In the genomic region with DNA sequence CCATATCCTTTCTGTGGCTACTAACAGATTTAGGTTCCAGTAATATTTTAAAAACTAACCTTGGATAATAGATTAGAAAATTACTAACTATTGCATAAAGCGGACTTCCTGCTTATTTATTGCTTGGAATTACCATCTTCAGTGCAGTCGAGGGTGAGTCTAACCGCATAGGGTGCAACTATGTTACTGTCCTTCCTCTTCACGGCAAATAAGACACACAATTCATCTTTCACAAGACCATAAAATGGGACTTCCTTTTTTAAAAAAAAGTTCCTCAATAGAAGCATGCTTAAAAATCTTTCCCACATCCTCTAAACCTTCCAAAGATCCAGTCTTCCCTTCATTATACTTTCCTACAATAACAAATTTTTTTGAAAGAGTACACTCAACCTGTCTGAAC, we compare ENCODE assay signal across 8 cellular contexts. TPM values are rescaled to one million over a fixed set of nuclear protein-coding genes. Genes with fewer than 3 reads are reported as not detected.
DNase-seq lines count a peak whose midpoint lies in the region; ATAC-seq and TF ChIP-seq lines count a peak whose summit lies in the region.

No MANE protein-coding gene starts in this region.

- no peaks in the 10 kb centered on the region for H4K20me1 ChIP-seq in neural cell (ENCODE audit: insufficient read depth)

- peaks cover 3% of the 10 kb centered on the region for H3F3A ChIP-seq in neural cell (ENCODE audit: insufficient read depth, low read length, poor library complexity, severe bottlenecking)

- peak overlapping the region; percentile 78 for H3K4me3 Mint-ChIP-seq in activated CD8-positive, alpha-beta T cell treated with anti-CD3 and anti-CD28 coated beads, Interleukin-2, amount 10 ng/mL, durations not matched to agents 7 days and 5 days

- H3K36me3 Mint-ChIP-seq in activated CD8-positive, alpha-beta T cell treated with anti-CD3 and anti-CD28 coated beads, Interleukin-2, amount 10 ng/mL, durations not matched to agents 7 days and 5 days (ENCODE audit: low read depth): peaks cover 70% of the 10 kb centered on the region

- no peak overlapping the region for H2AFZ ChIP-seq in neural cell (ENCODE audit: low read depth, low read length)

- H3K4me3 ChIP-seq in MG63: peak overlapping the region; percentile 75
- peak overlapping the region; percentile 90 for H3K4me3 ChIP-seq in neural cell (ENCODE audit: low read length)
- no peak overlapping the region for H3K4me3 ChIP-seq in H7 (ENCODE audit: insufficient read depth, low read depth, low read length)

- H3K27ac Mint-ChIP-seq in activated CD8-positive, alpha-beta T cell treated with anti-CD3 and anti-CD28 coated beads, Interleukin-2, amount 10 ng/mL, durations not matched to agents 7 days and 5 days: peak overlapping the region; percentile 67

- peaks cover 27% of the 10 kb centered on the region for H3K9me3 Mint-ChIP-seq in activated CD8-positive, alpha-beta T cell treated with anti-CD3 and anti-CD28 coated beads, Interleukin-2, amount 10 ng/mL, durations not matched to agents 7 days and 5 days (ENCODE audit: insufficient read depth)

- H3K27me3 Mint-ChIP-seq in activated CD8-positive, alpha-beta T cell treated with anti-CD3 and anti-CD28 coated beads, Interleukin-2, amount 10 ng/mL, durations not matched to agents 7 days and 5 days (ENCODE audit: low read depth): no peaks in the 10 kb centered on the region

- no peak overlapping the region for H3K27ac ChIP-seq in neural cell (ENCODE audit: low read length)

- H3K9ac ChIP-seq in neural cell (ENCODE audit: low read length): no peak overlapping the region

- peak; percentile 97 for DNase-seq in GF-D8 (lab: John Stamatoyannopoulos, UW)
- DNase-seq in MG63: no peak
- no peak for DNase-seq in activated CD8-positive, alpha-beta T cell treated with anti-CD3 and anti-CD28 coated beads, Interleukin-2, amount 10 ng/mL, durations not matched to agents 7 days and 5 days
- no peak for DNase-seq in NCI-H1694 treated with DMSO at 0.1 percent for 48 hours (lab: John Stamatoyannopoulos, UW)
- DNase-seq in H7: no peak

- TF ChIP-seq RAD21 in neural cell (conservative IDR thresholded peaks at IDR 0.05): no peak

- TF ChIP-seq CTCF in neural cell (IDR thresholded peaks at IDR 0.05; ENCODE audit: poor library complexity, severe bottlenecking): no peak

- H3K36me3 ChIP-seq in MG63 (peaks cover 25% of the 10 kb centered on the region), neural cell (ENCODE audit: insufficient read depth, low read length) (peaks cover 7% of the 10 kb centered on the region), H7 (replicated peaks; ENCODE audit: control insufficient read depth, insufficient read depth, low read length) (no peaks in the 10 kb centered on the region)

- H3K27me3 ChIP-seq in MG63 (no peaks in the 10 kb centered on the region), neural cell (ENCODE audit: insufficient read depth, low read depth, low read length) (no peaks in the 10 kb centered on the region), H7 (ENCODE audit: control insufficient read depth, insufficient read depth, low read length) (no peaks in the 10 kb centered on the region)

- H3K4me2 ChIP-seq in neural cell (ENCODE audit: low read length): no peak overlapping the region

- no peaks in the 10 kb centered on the region for H3K9me2 ChIP-seq in neural cell (ENCODE audit: insufficient read depth, low read length)

- POLR2A ChIA-PET in activated CD8-positive, alpha-beta T cell treated with anti-CD3 and anti-CD28 coated beads, Interleukin-2, amount 10 ng/mL, durations not matched to agents 7 days and 5 days (lab: Charles Lee): no interaction called here

- no peak for ATAC-seq in activated CD8-positive, alpha-beta T cell treated with anti-CD3 and anti-CD28 coated beads, Interleukin-2, amount 10 ng/mL, durations not matched to agents 7 days and 5 days
- no peak for ATAC-seq in GM21526 (IDR thresholded peaks at IDR 0.05; ENCODE audit: low FRiP score, unreplicated experiment)
- no peak for ATAC-seq in GM21390 (IDR thresholded peaks at IDR 0.05; ENCODE audit: unreplicated experiment)

- H3K79me2 ChIP-seq in neural cell (replicated peaks; ENCODE audit: insufficient read depth, low read length): peaks cover 34% of the 10 kb centered on the region

- no peak for TF ChIP-seq EP300 in neural cell (conservative IDR thresholded peaks at IDR 0.05; ENCODE audit: poor library complexity, severe bottlenecking)

- CTCF ChIA-PET in activated CD8-positive, alpha-beta T cell treated with anti-CD3 and anti-CD28 coated beads, Interleukin-2, amount 10 ng/mL, durations not matched to agents 7 days and 5 days (lab: Charles Lee): no interaction called here

- no peaks in the 10 kb centered on the region; the same call in 1 of the 2 replicates for H3K9me3 ChIP-seq in MG63
- H3K9me3 ChIP-seq in neural cell (ENCODE audit: low read length): peaks cover 10% of the 10 kb centered on the region

- peaks cover 46% of the 10 kb centered on the region for H3K4me1 Mint-ChIP-seq in activated CD8-positive, alpha-beta T cell treated with anti-CD3 and anti-CD28 coated beads, Interleukin-2, amount 10 ng/mL, durations not matched to agents 7 days and 5 days (ENCODE audit: low read depth)

TF ChIP-seq in neural cell, 6 proteins besides CTCF, POLR2A, EP300 and RAD21:
- TF ChIP-seq REST (IDR thresholded peaks at IDR 0.05; ENCODE audit: borderline replicate concordance) (no peak), MXI1 (conservative IDR thresholded peaks at IDR 0.05; ENCODE audit: poor library complexity, severe bottlenecking) (no peak), SMC3 (conservative IDR thresholded peaks at IDR 0.05; ENCODE audit: poor library complexity) (no peak), POLR2AphosphoS5 (IDR thresholded peaks at IDR 0.05) (no peak), TAF1 (IDR thresholded peaks at IDR 0.05; ENCODE audit: low read depth) (no peak), EZH2 (IDR thresholded peaks at IDR 0.05; ENCODE audit: borderline replicate concordance, insufficient read depth, low read length, poor library complexity, severe bottlenecking) (no peak)

RNA-seq across cellular contexts. Expression of gene SLC25A40, which starts 2.1 kb away (rescaled TPM):
- total RNA-seq in MG63 (2014; rRNA removed; shearing (Covaris generic); ENCODE audit: low replicate concordance): 4.0 and 15.3 TPM in 2 replicates
- total RNA-seq in activated CD8-positive, alpha-beta T cell treated with anti-CD3 and anti-CD28 coated beads, Interleukin-2, amount 10 ng/mL, durations not matched to agents 7 days and 5 days: 10 to 100 TPM; 49.1 to 52.4 TPM
- polyA plus RNA-seq in neural cell: 20.1 and 61.6 TPM in 2 replicates
- polyA minus RNA-seq in neural cell: 24.3 and 31.6 TPM in 2 replicates
- total RNA-seq in H7 (2014; rRNA removed; shearing (Covaris generic)): 10.7 and 18.8 TPM in 2 replicates

RNA-seq across cellular contexts. Expression of gene DBF4, which starts 2.2 kb away (rescaled TPM):
- 20.5 and 20.9 TPM in 2 replicates for total RNA-seq in MG63 (2014; rRNA removed; shearing (Covaris generic); ENCODE audit: low replicate concordance)
- total RNA-seq in activated CD8-positive, alpha-beta T cell treated with anti-CD3 and anti-CD28 coated beads, Interleukin-2, amount 10 ng/mL, durations not matched to agents 7 days and 5 days: 10 to 100 TPM; 82.6 to 85.9 TPM
- 13.0 and 14.9 TPM in 2 replicates for polyA plus RNA-seq in neural cell
- 18.3 and 22.0 TPM in 2 replicates for polyA minus RNA-seq in neural cell
- 62.6 and 72.8 TPM in 2 replicates for total RNA-seq in H7 (2014; rRNA removed; shearing (Covaris generic))

RNA-seq across cellular contexts. Expression of gene ADAM22, which starts 60.0 kb away (rescaled TPM):
- total RNA-seq in MG63 (2014; rRNA removed; shearing (Covaris generic); ENCODE audit: low replicate concordance): not detected in 2 replicates
- total RNA-seq in activated CD8-positive, alpha-beta T cell treated with anti-CD3 and anti-CD28 coated beads, Interleukin-2, amount 10 ng/mL, durations not matched to agents 7 days and 5 days: 1 to 10 TPM; 2.2 to 3.1 TPM
- 41.3 and 46.3 TPM in 2 replicates for polyA plus RNA-seq in neural cell
- polyA minus RNA-seq in neural cell: 111 and 120 TPM in 2 replicates
- total RNA-seq in H7 (2014; rRNA removed; shearing (Covaris generic)): 2.1 and 4.8 TPM in 2 replicates
